In genomic region chr19:16588089-16588823, GRCh38 we compare ENCODE assay signal across 8 cellular contexts. TPM values are rescaled to one million over a fixed set of nuclear protein-coding genes. Genes with fewer than 3 reads are reported as not detected.
A peak's percentile ranks its signal among the peaks of the same experiment; 100 is the strongest.
DNase-seq lines count a peak whose midpoint lies in the region; ATAC-seq and TF ChIP-seq lines count a peak whose summit lies in the region.

No MANE protein-coding gene starts in this region.

- peak overlapping the region; percentile 79 for H3K27ac Mint-ChIP-seq in WTC11
- peak overlapping the region; percentile 65 for H3K27ac Mint-ChIP-seq in neural progenitor cell

- H3K4me2 ChIP-seq in Karpas-422 (ENCODE audit: low read depth, low read length, poor library complexity, severe bottlenecking) (peak overlapping the region; percentile 77), neural progenitor cell (peak overlapping the region; percentile 45)

- H3K9me2 ChIP-seq in Karpas-422 (replicated peaks; ENCODE audit: insufficient read depth, low read length), result no peaks in the 10 kb centered on the region

- H3K36me3 Mint-ChIP-seq in WTC11 (no peaks in the 10 kb centered on the region), neural progenitor cell (peaks cover 1% of the 10 kb centered on the region)

- peak overlapping the region; percentile 74 for H3K4me3 ChIP-seq in Karpas-422 (ENCODE audit: low read length)
- peak overlapping the region; percentile 58 for H3K4me3 ChIP-seq in coronary artery
- H3K4me3 ChIP-seq in neural progenitor cell, result no peak overlapping the region
- H3K4me3 ChIP-seq in MG63, result no peak overlapping the region

- H3K4me1 Mint-ChIP-seq in WTC11 (peaks cover 74% of the 10 kb centered on the region), neural progenitor cell (peaks cover 75% of the 10 kb centered on the region)

- H3K4me1 ChIP-seq in Karpas-422 (ENCODE audit: low read length) (peaks cover 99% of the 10 kb centered on the region), neural progenitor cell (peaks cover 35% of the 10 kb centered on the region)

- H3K36me3 ChIP-seq in Karpas-422 (ENCODE audit: insufficient read depth, low read length) (no peaks in the 10 kb centered on the region), neural progenitor cell (no peaks in the 10 kb centered on the region), MG63 (peaks cover 4% of the 10 kb centered on the region; the same call in 1 of the 2 replicates)

- H3K9me3 ChIP-seq in Karpas-422 (ENCODE audit: low read length), result no peaks in the 10 kb centered on the region
- H3K9me3 ChIP-seq in neural progenitor cell (ENCODE audit: low read depth), result no peaks in the 10 kb centered on the region
- no peaks in the 10 kb centered on the region for H3K9me3 ChIP-seq in MG63

- H3K4me3 Mint-ChIP-seq in WTC11 (no peak overlapping the region), neural progenitor cell (no peak overlapping the region)

- DNase-seq in GM10266 (ENCODE audit: extremely low spot score) (peak; percentile 79), Karpas-422 (peak; percentile 96), WTC11 (ENCODE audit: low spot score) (no peak), coronary artery (ENCODE audit: low spot score) (no peak), neural progenitor cell (ENCODE audit: low spot score) (no peak), MG63 (no peak), dedifferentiated amniotic fluid mesenchymal stem cell (ENCODE audit: extremely low spot score) (no peak)

- H4K20me1 ChIP-seq in Karpas-422 (ENCODE audit: insufficient read depth, low read depth, low read length), result peaks cover 22% of the 10 kb centered on the region
- peaks cover 93% of the 10 kb centered on the region for H4K20me1 ChIP-seq in neural progenitor cell (ENCODE audit: low read depth)

- POLR2A ChIA-PET in WTC11 (lab: Charles Lee), result interaction anchor here (0.9 to 1.5 kb wide), 2 partner anchors 16 to 45 kb away, joined by 3 to 6 read pairs; partner anchors contain the start of gene SLC35E1

- H3K79me2 ChIP-seq in Karpas-422 (ENCODE audit: low read length), result peaks cover 79% of the 10 kb centered on the region
- peaks cover 92% of the 10 kb centered on the region for H3K79me2 ChIP-seq in neural progenitor cell (ENCODE audit: low read depth)

- peak overlapping the region; percentile 82 for H3K9ac ChIP-seq in Karpas-422 (ENCODE audit: low read length)
- H3K9ac ChIP-seq in neural progenitor cell, result peak overlapping the region; percentile 32

- no peaks in the 10 kb centered on the region for H3K27me3 Mint-ChIP-seq in WTC11 (ENCODE audit: low read depth)
- H3K27me3 Mint-ChIP-seq in neural progenitor cell (ENCODE audit: insufficient read depth, low read depth), result peaks cover 4% of the 10 kb centered on the region

- H2AFZ ChIP-seq in Karpas-422 (ENCODE audit: low read length) (no peak overlapping the region), neural progenitor cell (replicated peaks) (no peak overlapping the region)

- TF ChIP-seq CTCF in GM10266 (IDR thresholded peaks at IDR 0.05; ENCODE audit: control insufficient read depth, insufficient read depth, low read depth, missing control alignments) (peak; percentile 34), WTC11 (IDR thresholded peaks at IDR 0.05) (no peak), coronary artery (IDR thresholded peaks at IDR 0.05) (no peak), neural progenitor cell (IDR thresholded peaks at IDR 0.05) (no peak)

- ATAC-seq in GM21526 (IDR thresholded peaks at IDR 0.05; ENCODE audit: low FRiP score, unreplicated experiment), result peak; percentile 46
- ATAC-seq in WTC11, result no peak

- H3K9me3 Mint-ChIP-seq in WTC11 (no peaks in the 10 kb centered on the region), neural progenitor cell (no peaks in the 10 kb centered on the region)

- peaks cover 16% of the 10 kb centered on the region for H3F3A ChIP-seq in neural progenitor cell (ENCODE audit: low read depth)

- H3K27me3 ChIP-seq in Karpas-422 (ENCODE audit: low read length) (no peaks in the 10 kb centered on the region), neural progenitor cell (no peaks in the 10 kb centered on the region), MG63 (no peaks in the 10 kb centered on the region)

- CTCF ChIA-PET in WTC11 (lab: Charles Lee), result interaction anchor here (0.9 to 1.6 kb wide), 7 partner anchors 11 to 212 kb away, joined by 3 to 6 read pairs (median 4); partner anchors contain the start of gene MED26

- H3K27ac ChIP-seq in Karpas-422 (ENCODE audit: low read length) (peak overlapping the region; percentile 98), coronary artery (peak overlapping the region; percentile 6 to 49), neural progenitor cell (no peak overlapping the region)

TF ChIP-seq in WTC11, 78 proteins besides CTCF, POLR2A, EP300 and RAD21 (continues in another document):
- TF ChIP-seq AFF4 (CRISPR knock-in tag; IDR thresholded peaks at IDR 0.05; ENCODE audit: borderline replicate concordance) (no peak), SMAD3 (CRISPR knock-in tag; IDR thresholded peaks at IDR 0.05; ENCODE audit: borderline replicate concordance) (no peak), MYBL2 (CRISPR knock-in tag; IDR thresholded peaks at IDR 0.05) (no peak), IRF2 (CRISPR knock-in tag; IDR thresholded peaks at IDR 0.05; ENCODE audit: borderline replicate concordance, low read depth) (no peak), JUN (CRISPR knock-in tag; IDR thresholded peaks at IDR 0.05) (no peak), ZNF671 (CRISPR knock-in tag; IDR thresholded peaks at IDR 0.05) (no peak), FOXP4 (CRISPR knock-in tag; IDR thresholded peaks at IDR 0.05) (no peak), ZNF263 (CRISPR knock-in tag; IDR thresholded peaks at IDR 0.05; ENCODE audit: low read depth) (no peak), ZNF232 (CRISPR knock-in tag; IDR thresholded peaks at IDR 0.05) (no peak)
- TF ChIP-seq, protein P1, sequence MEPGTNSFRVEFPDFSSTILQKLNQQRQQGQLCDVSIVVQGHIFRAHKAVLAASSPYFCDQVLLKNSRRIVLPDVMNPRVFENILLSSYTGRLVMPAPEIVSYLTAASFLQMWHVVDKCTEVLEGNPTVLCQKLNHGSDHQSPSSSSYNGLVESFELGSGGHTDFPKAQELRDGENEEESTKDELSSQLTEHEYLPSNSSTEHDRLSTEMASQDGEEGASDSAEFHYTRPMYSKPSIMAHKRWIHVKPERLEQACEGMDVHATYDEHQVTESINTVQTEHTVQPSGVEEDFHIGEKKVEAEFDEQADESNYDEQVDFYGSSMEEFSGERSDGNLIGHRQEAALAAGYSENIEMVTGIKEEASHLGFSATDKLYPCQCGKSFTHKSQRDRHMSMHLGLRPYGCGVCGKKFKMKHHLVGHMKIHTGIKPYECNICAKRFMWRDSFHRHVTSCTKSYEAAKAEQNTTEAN (CRISPR knock-in tag; IDR thresholded peaks at IDR 0.05), result no peak

RNA-seq across cellular contexts. Expression of gene SLC35E1, which starts 16.0 kb away (rescaled TPM):
- 33.5 and 39.4 TPM in 2 replicates for total RNA-seq in Karpas-422 (2014; rRNA removed; shearing (Covaris generic); ENCODE audit: low replicate concordance)
- total RNA-seq in WTC11 (2021) (27.5 to 28.5 TPM (median 28.0 TPM) in 3 replicates), neural progenitor cell (ENCODE audit: low replicate concordance) (16.4 and 24.8 TPM in 2 replicates)
- total RNA-seq in MG63 (2014; rRNA removed; shearing (Covaris generic); ENCODE audit: low replicate concordance), result 28.0 and 30.5 TPM in 2 replicates

RNA-seq across cellular contexts. Expression of gene MED26, which starts 39.7 kb away (rescaled TPM):
- 15.0 and 23.7 TPM in 2 replicates for total RNA-seq in Karpas-422 (2014; rRNA removed; shearing (Covaris generic); ENCODE audit: low replicate concordance)
- total RNA-seq in WTC11 (2021) (11.7 to 14.2 TPM (median 12.3 TPM) in 3 replicates), neural progenitor cell (ENCODE audit: low replicate concordance) (7.4 and 8.6 TPM in 2 replicates)
- 10.5 and 10.9 TPM in 2 replicates for total RNA-seq in MG63 (2014; rRNA removed; shearing (Covaris generic); ENCODE audit: low replicate concordance)

RNA-seq across cellular contexts. Expression of gene CHERP, which starts 46.0 kb away (rescaled TPM):
- 5.9 and 14.9 TPM in 2 replicates for total RNA-seq in Karpas-422 (2014; rRNA removed; shearing (Covaris generic); ENCODE audit: low replicate concordance)
- total RNA-seq in WTC11 (2021) (67.4 to 98.7 TPM (median 75.8 TPM) in 3 replicates), neural progenitor cell (ENCODE audit: low replicate concordance) (5.5 and 13.7 TPM in 2 replicates)
- 1.8 and 2.0 TPM in 2 replicates for total RNA-seq in MG63 (2014; rRNA removed; shearing (Covaris generic); ENCODE audit: low replicate concordance)

Comparison
In these comparisons a context has a peak if more than half of its experiments do, and no peak if none do; other contexts are left out.
1. DNase-seq: peak in GM10266 (single experiment) and Karpas-422 (single experiment); none in WTC11 (single experiment), coronary artery (single experiment), neural progenitor cell (single experiment), MG63 (single experiment) and dedifferentiated amniotic fluid mesenchymal stem cell (single experiment).
2. H3K4me3 ChIP-seq: peak in Karpas-422 (single experiment) and coronary artery (single experiment); none in neural progenitor cell (single experiment) and MG63 (single experiment).